8 cellular contexts compared by ENCODE assay signal in genomic region chr2:178194600-178195389, GRCh38. TPM values are rescaled to one million over a fixed set of nuclear protein-coding genes. Genes with fewer than 3 reads are reported as not detected.
DNase-seq lines count a peak whose midpoint lies in the region; ATAC-seq, FAIRE-seq and TF ChIP-seq lines count a peak whose summit lies in the region.

No MANE protein-coding gene starts in this region.

- peaks cover 4% of the 10 kb centered on the region; the same call in 1 of the 2 replicates for H3K4me1 ChIP-seq in Panc1 (ENCODE audit: control insufficient read depth, insufficient read depth, low read length)
- H3K4me1 ChIP-seq in K562 (replicated peaks in 1 of 2; ENCODE audit: control insufficient read depth in 2 of 2, insufficient read depth in 2 of 2, low read length in 2 of 2): peaks cover 18 to 19% of the 10 kb centered on the region in 2 experiments; a peak in 4 of 5 replicates

- H2AFZ ChIP-seq in K562 (ENCODE audit: low read depth, low read length): peak overlapping the region; percentile 92

- in situ Hi-C loops in ACHN (cut with HindIII; ENCODE audit: low pct_ligation_motif_present, low pct_unique_long_range_greater_than_20kb, low sequenced_read_pairs): no loop called here
- in situ Hi-C loops in Panc1 (cut with HindIII; ENCODE audit: low pct_unique_long_range_greater_than_20kb, low sequenced_read_pairs): no loop called here
- in situ Hi-C loops in K562 (cut with MboI): no loop called here

- H3K9me1 ChIP-seq in K562 (ENCODE audit: control insufficient read depth, insufficient read depth, low read length): no peaks in the 10 kb centered on the region

- TF ChIP-seq CTCF in Panc1 (IDR thresholded peaks at IDR 0.05): peak; percentile 20; the same call in 1 of the 2 replicates
- no peak for TF ChIP-seq CTCF in K562 (IDR thresholded peaks at IDR 0.05 in 2 of 3, conservative IDR thresholded peaks at IDR 0.05 in 1 of 3; ENCODE audit: insufficient read depth in 2 of 3, low read depth in 1 of 3, low read length in 3 of 3)

- H3K79me2 ChIP-seq in K562 (ENCODE audit: control insufficient read depth, insufficient read depth, low read length): peaks cover 16% of the 10 kb centered on the region; the same call in 1 of the 3 replicates

- no TSS peak for BruUV-seq in Panc1 (replicated peaks; lab: Mats Ljungman, UMichigan)
- no TSS peak for BruUV-seq in K562 (replicated peaks; lab: Mats Ljungman, UMichigan)

- H3K4me3 ChIP-seq in Panc1 (ENCODE audit: low read depth in 2 of 2, low read length in 2 of 2) (peak overlapping the region; percentile 62 to 68), K562 (peak overlapping the region; percentile 80), iPS-11a (ENCODE audit: low read depth, low read length) (peak overlapping the region; percentile 86)

- H4K20me1 ChIP-seq in K562 (replicated peaks; ENCODE audit: control insufficient read depth, insufficient read depth, low read length): 0 out of 2 replicates have a peak, but pooled peaks cover 3% of the 10 kb centered on the region

- H3K36me3 ChIP-seq in Panc1 (ENCODE audit: control insufficient read depth, insufficient read depth, low read length): no peaks in the 10 kb centered on the region
- no peaks in the 10 kb centered on the region for H3K36me3 ChIP-seq in K562 (ENCODE audit: control insufficient read depth, insufficient read depth, low read length)

- peak; percentile 40 for FAIRE-seq in GM12892 (lab: Jason Lieb, UNC)
- no peak for FAIRE-seq in K562 (lab: Jason Lieb, UNC)

- DNase-seq in ACHN (peak; percentile 72), GM12892 (ENCODE audit: insufficient read length) (peak; percentile 17), Panc1 (ENCODE audit: low read depth, low spot score) (no peak), K562 (ENCODE audit: extremely low read depth in 1 of 4, low spot score in 3 of 4) (peak in 3 of 4 experiments; percentile 56 to 68 (median 64)), renal cortical epithelial cell (ENCODE audit: low read depth) (peak; percentile 31), GM19240 (ENCODE audit: insufficient read length, low spot score) (no peak)

- intact Hi-C loops in Panc1 (cut with micrococcal nuclease; ENCODE audit: unreplicated experiment) (no loop called here), K562 (cut with micrococcal nuclease) (loop anchor here (5.0 kb wide), 2 partner anchors 78 to 218 kb away; no protein-coding TSS in a partner anchor)

- ATAC-seq in HG03159 (IDR thresholded peaks at IDR 0.05; ENCODE audit: unreplicated experiment) (peak; percentile 17), Panc1 (peak; percentile 60), K562 (peak; percentile 59)

- H3K9ac ChIP-seq in K562 (ENCODE audit: insufficient read depth in 1 of 2, low read depth in 2 of 2, low read length in 2 of 2): peak overlapping the region; percentile 50 to 95; a peak in 3 of 4 replicates

- CTCF ChIA-PET in Panc1 (lab: Charles Lee) (no interaction called here), K562 (lab: Yijun Ruan, JAX; ENCODE audit: low intra/inter-chr PET ratio) (interaction anchor here (0.9 kb wide), 1 partner anchor 62 kb away, joined by 4 read pairs; no protein-coding TSS in a partner anchor)

- H3K9me3 ChIP-seq in Panc1 (ENCODE audit: control insufficient read depth, insufficient read depth, low read depth, low read length) (no peaks in the 10 kb centered on the region), K562 (replicated peaks; ENCODE audit: control insufficient read depth, insufficient read depth, low read depth, low read length) (no peaks in the 10 kb centered on the region)

- WGBS in K562 (ENCODE audit: insufficient coverage, low coverage, missing lambda C conversion rate): under 1% methylated on average over 46 of the region's 83 CpGs

- H3K4me2 ChIP-seq in K562 (ENCODE audit: insufficient read depth, low read length): peak overlapping the region; percentile 86

- H3K27me3 ChIP-seq in Panc1 (ENCODE audit: control insufficient read depth, insufficient read depth, low read length) (peaks cover 40% of the 10 kb centered on the region), K562 (ENCODE audit: control insufficient read depth in 2 of 2, insufficient read depth in 2 of 2, low read length in 2 of 2) (peaks cover 4% of the 10 kb centered on the region in 2 experiments; a peak in 3 of 5 replicates)

- no peak for TF ChIP-seq RAD21 in K562 (CRISPR knock-in tag; conservative IDR thresholded peaks at IDR 0.05 in 1 of 2, IDR thresholded peaks at IDR 0.05 in 1 of 2)

- POLR2A ChIA-PET in Panc1 (lab: Charles Lee) (no interaction called here), K562 (lab: Yijun Ruan, JAX) (interaction anchor here (0.5 to 1.6 kb wide), 7 partner anchors 10 to 198 kb away, joined by 3 to 9 read pairs (median 4); no protein-coding TSS in a partner anchor)

- TF ChIP-seq POLR2A in GM12892 (IDR thresholded peaks at IDR 0.05; ENCODE audit: low read depth, low read length) (no peak), K562 (conservative IDR thresholded peaks at IDR 0.05) (0 out of 2 replicates have a peak, but pooled peaks have one; percentile 47)

- H3K27ac ChIP-seq in Panc1 (ENCODE audit: low read length) (no peak overlapping the region), K562 (ENCODE audit: extremely low read depth, low read depth, low read length) (peak overlapping the region; percentile 58)

- no peak for TF ChIP-seq EP300 in K562 (IDR thresholded peaks at IDR 0.05; ENCODE audit: low read length)

TF ChIP-seq in K562, 482 proteins besides CTCF, POLR2A, EP300 and RAD21 (continues in another document):
- peak; percentile 60; the same call in 1 of the 2 replicates for TF ChIP-seq NR1H2 (CRISPR knock-in tag; IDR thresholded peaks at IDR 0.05)
- no peak for TF ChIP-seq BCL6 (CRISPR knock-in tag; IDR thresholded peaks at IDR 0.05)
- TF ChIP-seq SIN3A (IDR thresholded peaks at IDR 0.05; ENCODE audit: borderline replicate concordance in 2 of 2, control insufficient read depth in 1 of 2, low read depth in 2 of 2, low read length in 2 of 2): 0 out of 4 replicates have a peak, but pooled peaks have one; percentile 9 to 60
- 0 out of 2 replicates have a peak, but pooled peaks have one; percentile 59 for TF ChIP-seq RBM34 (IDR thresholded peaks at IDR 0.05; ENCODE audit: borderline replicate concordance, insufficient read depth, low read length)
- TF ChIP-seq UBTF (IDR thresholded peaks at IDR 0.05; ENCODE audit: borderline replicate concordance in 1 of 2, low read depth in 2 of 2, low read length in 2 of 2): peak in 1 of 2 experiments; percentile 96; a peak in 3 of 4 replicates
- TF ChIP-seq VEZF1 (CRISPR knock-in tag; IDR thresholded peaks at IDR 0.05): peak; percentile 50; the same call in 1 of the 2 replicates

RNA-seq across cellular contexts. Expression of gene OSBPL6, which starts 0.5 kb away (rescaled TPM):
- not detected for polyA plus RNA-seq in GM12892 (2012; ENCODE audit: missing spikeins)
- total RNA-seq in Panc1 (2021; ENCODE audit: unreplicated experiment): 2.1 TPM
- polyA plus RNA-seq in Panc1 (2012; ENCODE audit: insufficient read length): 0.86 TPM
- 14.3 and 23.6 TPM in 2 replicates for total RNA-seq in K562 (2011; cell fraction: chromatin; rRNA removed; ENCODE audit: low replicate concordance)
- 5.0 and 7.1 TPM in 2 replicates for total RNA-seq in K562 (2011; cell fraction: nucleolus; rRNA removed)
- 6.3 and 9.2 TPM in 2 replicates for total RNA-seq in K562 (2011; cell fraction: nucleoplasm; rRNA removed)
- 5.7 and 6.7 TPM in 2 replicates for total RNA-seq in K562 (2014; rRNA removed)
- 9.3 and 10.2 TPM in 2 replicates for total RNA-seq in K562 (2014; rRNA removed; fragmentation: Illumina TruSeq; extraction: Trizol)
- total RNA-seq in K562 (2015; rRNA removed; fragmentation: Illumina TruSeq; extraction: Trizol): 5.9 and 6.0 TPM in 2 replicates
- total RNA-seq in K562 (2021): 12.6 TPM in 2 replicates
- polyA plus RNA-seq in K562 (2011; rRNA removed): 12.7 and 23.4 TPM in 2 replicates
- 9.5 and 16.3 TPM in 2 replicates for polyA plus RNA-seq in K562 (2011; cell fraction: cytosol; rRNA removed)
- 14.7 and 21.3 TPM in 2 replicates for polyA plus RNA-seq in K562 (2011; cell fraction: nucleus; rRNA removed)
- 7.3 and 8.4 TPM in 2 replicates for polyA plus RNA-seq in K562 (2012)
- polyA plus RNA-seq in K562 (2014; fragmentation: Illumina TruSeq; extraction: Trizol): 11.1 and 12.0 TPM in 2 replicates
- 1 to 10 TPM; 3.4 to 3.8 TPM for polyA plus RNA-seq in K562 (2014; fragmentation: Nextera tagmentation; extraction: Ambion mirVana)
- 9.3 and 9.5 TPM in 2 replicates for polyA plus RNA-seq in K562 (2014; rRNA removed)
- 16.7 and 29.6 TPM in 2 replicates for polyA minus RNA-seq in K562 (2011; rRNA and poly(A)+ RNA removed)
- polyA minus RNA-seq in K562 (2011; cell fraction: cytosol; rRNA and poly(A)+ RNA removed): 9.8 and 13.0 TPM in 2 replicates
- polyA minus RNA-seq in K562 (2011; cell fraction: nucleus; rRNA and poly(A)+ RNA removed): 9.3 and 20.9 TPM in 2 replicates
- total RNA-seq in renal cortical epithelial cell: 2.3 and 2.5 TPM in 2 replicates

Comparison
In these comparisons a context has a peak if more than half of its experiments do, and no peak if none do; other contexts are left out.
1. DNase-seq: peak in ACHN (single experiment), GM12892 (single experiment), K562 (3 of 4) and renal cortical epithelial cell (single experiment); none in Panc1 (single experiment) and GM19240 (single experiment).
2. Peak in every context shown above with its lines, with median percentiles within 50 percentile points of each other: ATAC-seq and H3K4me3 ChIP-seq.